8 cellular contexts compared by ENCODE assay signal in the genomic region with DNA sequence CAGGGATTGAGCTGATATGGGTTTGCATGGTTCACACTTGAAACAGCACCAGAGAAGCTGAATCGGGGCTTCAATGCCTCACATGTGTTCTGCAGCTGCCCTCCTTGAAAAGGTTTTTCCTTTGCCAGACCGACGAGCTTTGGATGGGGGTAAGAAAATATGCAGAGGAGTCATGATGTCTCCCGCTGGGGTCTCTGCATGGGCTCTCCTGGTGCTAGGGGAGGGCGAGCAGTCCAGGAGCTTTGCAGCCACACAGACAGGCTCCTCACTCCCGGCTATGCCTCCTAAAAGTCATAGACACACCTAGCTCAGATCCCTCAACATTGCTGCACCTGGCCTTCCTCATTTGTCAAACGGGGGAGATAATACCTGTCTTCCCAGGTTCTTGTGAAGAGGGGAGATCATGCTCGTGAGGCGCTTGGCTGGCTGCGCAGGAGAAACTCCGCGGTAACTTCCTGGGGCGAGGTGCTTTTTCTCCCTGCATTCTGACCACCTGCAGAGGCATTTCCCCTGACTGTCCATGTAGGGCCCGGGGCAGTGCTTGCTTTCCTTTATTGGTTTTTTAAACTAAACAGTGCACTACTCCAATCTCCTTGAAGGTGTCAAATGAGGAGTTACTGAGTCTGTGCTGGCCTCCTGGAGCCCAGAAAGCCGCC.
DNase-seq lines count a peak whose midpoint lies in the region; ATAC-seq and TF ChIP-seq lines count a peak whose summit lies in the region.

No MANE protein-coding gene starts in this region.

- BruUV-seq in A673 (replicated peaks; lab: Mats Ljungman, UMichigan): no TSS peak

- no peaks in the 10 kb centered on the region for H3K4me1 ChIP-seq in A673 (ENCODE audit: insufficient read depth, low read length, poor library complexity, severe bottlenecking)
- peaks cover 31% of the 10 kb centered on the region for H3K4me1 ChIP-seq in suprapubic skin

- no peaks in the 10 kb centered on the region for H3K9me3 Mint-ChIP-seq in activated CD4-positive, alpha-beta T cell treated with anti-CD3 and anti-CD28 coated beads, Interleukin-2, amount 10 ng/mL, durations not matched to agents 7 days and 5 days

- no peak for TF ChIP-seq EP300 in suprapubic skin (IDR thresholded peaks at IDR 0.05)

- peak; percentile 27 for ATAC-seq in GM21381 (IDR thresholded peaks at IDR 0.05; ENCODE audit: unreplicated experiment)
- ATAC-seq in HG03354 (IDR thresholded peaks at IDR 0.05; ENCODE audit: poor library complexity, severe bottlenecking, unreplicated experiment): peak; percentile 38

- WGBS in suprapubic skin: 42% methylated on average over 11 of the region's 15 CpGs

- CTCF ChIA-PET in A673 (lab: Charles Lee): interaction anchor here (0.9 to 1.7 kb wide), 3 partner anchors 8 to 113 kb away, joined by 4 to 6 read pairs (median 6); no protein-coding TSS in a partner anchor
- CTCF ChIA-PET in activated CD4-positive, alpha-beta T cell treated with anti-CD3 and anti-CD28 coated beads, Interleukin-2, amount 10 ng/mL, durations not matched to agents 7 days and 5 days (lab: Charles Lee): interaction anchor here (0.7 to 1.5 kb wide), 7 partner anchors 8 to 113 kb away, joined by 3 to 8 read pairs (median 3); a partner anchor contains a TSS

- H3K36me3 Mint-ChIP-seq in activated CD4-positive, alpha-beta T cell treated with anti-CD3 and anti-CD28 coated beads, Interleukin-2, amount 10 ng/mL, durations not matched to agents 7 days and 5 days (ENCODE audit: low read depth): no peaks in the 10 kb centered on the region

- H3K27me3 Mint-ChIP-seq in activated CD4-positive, alpha-beta T cell treated with anti-CD3 and anti-CD28 coated beads, Interleukin-2, amount 10 ng/mL, durations not matched to agents 7 days and 5 days: peaks cover 15% of the 10 kb centered on the region

- TF ChIP-seq POLR2A in suprapubic skin (IDR thresholded peaks at IDR 0.05): no peak

- H3K36me3 ChIP-seq in A673 (ENCODE audit: insufficient read depth, low read length, poor library complexity, severe bottlenecking): no peaks in the 10 kb centered on the region
- H3K36me3 ChIP-seq in suprapubic skin: no peaks in the 10 kb centered on the region

- intact Hi-C loops in A673 (cut with micrococcal nuclease; ENCODE audit: unreplicated experiment): loop anchor here (2.0 kb wide), 1 partner anchor 113 kb away; a partner anchor contains a TSS

- peaks cover 5% of the 10 kb centered on the region for H3K4me1 Mint-ChIP-seq in activated CD4-positive, alpha-beta T cell treated with anti-CD3 and anti-CD28 coated beads, Interleukin-2, amount 10 ng/mL, durations not matched to agents 7 days and 5 days

- H3K4me3 Mint-ChIP-seq in activated CD4-positive, alpha-beta T cell treated with anti-CD3 and anti-CD28 coated beads, Interleukin-2, amount 10 ng/mL, durations not matched to agents 7 days and 5 days: no peak overlapping the region

- in situ Hi-C loops in ACHN (cut with HindIII; ENCODE audit: low pct_ligation_motif_present, low pct_unique_long_range_greater_than_20kb, low sequenced_read_pairs): no loop called here

- H3K9me3 ChIP-seq in A673 (ENCODE audit: low read depth, low read length, poor library complexity, severe bottlenecking) (no peaks in the 10 kb centered on the region), suprapubic skin (no peaks in the 10 kb centered on the region)

- H3K27ac ChIP-seq in A673 (ENCODE audit: low read depth, low read length, poor library complexity, severe bottlenecking) (no peak overlapping the region), epithelial cell of prostate (peak overlapping the region; percentile 40), suprapubic skin (no peak overlapping the region)

- POLR2A ChIA-PET in A673 (lab: Charles Lee; ENCODE audit: low non-redundant PET): interaction anchor here (0.6 kb wide), 1 partner anchor 45 kb away, joined by 3 read pairs; no protein-coding TSS in a partner anchor
- POLR2A ChIA-PET in activated CD4-positive, alpha-beta T cell treated with anti-CD3 and anti-CD28 coated beads, Interleukin-2, amount 10 ng/mL, durations not matched to agents 7 days and 5 days (lab: Charles Lee): no interaction called here

- no peak overlapping the region for H3K27ac Mint-ChIP-seq in activated CD4-positive, alpha-beta T cell treated with anti-CD3 and anti-CD28 coated beads, Interleukin-2, amount 10 ng/mL, durations not matched to agents 7 days and 5 days

- TF ChIP-seq CTCF in A673 (conservative IDR thresholded peaks at IDR 0.05; ENCODE audit: low read depth, low read length): no peak
- no peak for TF ChIP-seq CTCF in suprapubic skin (IDR thresholded peaks at IDR 0.05)

- H3K4me3 ChIP-seq in A673 (ENCODE audit: low read depth, low read length, poor library complexity, severe bottlenecking) (no peak overlapping the region), suprapubic skin (no peak overlapping the region)

- H3K27me3 ChIP-seq in A673 (replicated peaks; ENCODE audit: insufficient read depth, low read depth, low read length, poor library complexity) (no peaks in the 10 kb centered on the region), suprapubic skin (no peaks in the 10 kb centered on the region)

- DNase-seq in A673 (ENCODE audit: low spot score) (peak; percentile 22), epithelial cell of prostate (ENCODE audit: low read depth, low spot score) (no peak), ACHN (no peak), NCI-H524 (lab: John Stamatoyannopoulos, UW) (no peak), suprapubic skin (ENCODE audit: low spot score in 2 of 2) (no peak)
- no peak for DNase-seq in activated CD4-positive, alpha-beta T cell treated with anti-CD3 and anti-CD28 coated beads, Interleukin-2, amount 10 ng/mL, durations not matched to agents 7 days and 5 days
